10 cellular contexts compared by ENCODE assay signal in genomic region chr17:40025991-40026815, GRCh38. TPM values are rescaled to one million over a fixed set of nuclear protein-coding genes. Genes with fewer than 3 reads are reported as not detected.
DNase-seq lines count a peak whose midpoint lies in the region; ATAC-seq and TF ChIP-seq lines count a peak whose summit lies in the region.
"Had no signal": no experiment of that assay in that cellular context is flagged by ENCODE, and none has a peak within 500 bp of the region (broad histone marks: within the 10 kb centered on the region; RNA-seq: fewer than 3 reads in every experiment).

No MANE protein-coding gene starts in this region.

- CTCF ChIA-PET in activated CD4-positive, alpha-beta T cell treated with anti-CD3 and anti-CD28 coated beads for 36 hours (lab: Charles Lee) = interaction anchor here (0.6 to 4.2 kb wide), 20 partner anchors 11 to 281 kb away, joined by 3 to 77 read pairs (median 4); partner anchors contain the start of genes CSF3, MED24 and NR1D1

- H3K9me3 Mint-ChIP-seq in activated CD4-positive, alpha-beta T cell treated with anti-CD3 and anti-CD28 coated beads for 36 hours (ENCODE audit: low read depth) = no peaks in the 10 kb centered on the region
- no peaks in the 10 kb centered on the region for H3K9me3 Mint-ChIP-seq in stimulated activated naive B cell treated with anti-CD40 and anti-IgM and Interleukin-4, amounts not matched to agents 10 μg/mL and 1 μg/mL and 100 μg/mL, for 72 hours

- POLR2A ChIA-PET in activated CD4-positive, alpha-beta T cell treated with anti-CD3 and anti-CD28 coated beads for 36 hours (lab: Charles Lee) = interaction anchor here (0.7 kb wide), 1 partner anchor 14 kb away, joined by 4 read pairs; no protein-coding TSS in a partner anchor

- no peak overlapping the region for H3K27ac ChIP-seq in coronary artery
- H3K27ac ChIP-seq: HL-60 had no signal

- H3K27ac Mint-ChIP-seq in activated CD4-positive, alpha-beta T cell treated with anti-CD3 and anti-CD28 coated beads for 36 hours = no peak overlapping the region
- H3K27ac Mint-ChIP-seq in stimulated activated naive B cell treated with anti-CD40 and anti-IgM and Interleukin-4, amounts not matched to agents 10 μg/mL and 1 μg/mL and 100 μg/mL, for 72 hours = peak overlapping the region; percentile 56

- H3K4me1 Mint-ChIP-seq in activated CD4-positive, alpha-beta T cell treated with anti-CD3 and anti-CD28 coated beads for 36 hours = peaks cover 22% of the 10 kb centered on the region
- H3K4me1 Mint-ChIP-seq in stimulated activated naive B cell treated with anti-CD40 and anti-IgM and Interleukin-4, amounts not matched to agents 10 μg/mL and 1 μg/mL and 100 μg/mL, for 72 hours = peaks cover 6 to 7% of the 10 kb centered on the region in 2 donors

- peak; percentile 27 for ATAC-seq in activated CD4-positive, alpha-beta T cell treated with anti-CD3 and anti-CD28 coated beads for 36 hours
- no peak for ATAC-seq in stimulated activated naive B cell treated with anti-CD40 and anti-IgM and Interleukin-4, amounts not matched to agents 10 μg/mL and 1 μg/mL and 100 μg/mL, for 72 hours (replicated peaks)
- ATAC-seq in GM21381 (IDR thresholded peaks at IDR 0.05; ENCODE audit: unreplicated experiment) (no peak), GM18511 (IDR thresholded peaks at IDR 0.05; ENCODE audit: unreplicated experiment) (no peak)

- intact Hi-C loops in activated CD4-positive, alpha-beta T cell treated with anti-CD3 and anti-CD28 coated beads for 36 hours (cut with DNase I, micrococcal nuclease) = loop anchor here in 1 of 2 experiments (5.0 kb wide), 1 partner anchor 51 kb away; no protein-coding TSS in a partner anchor

- TF ChIP-seq CTCF in coronary artery (IDR thresholded peaks at IDR 0.05) = no peak

- H3K27me3 Mint-ChIP-seq in activated CD4-positive, alpha-beta T cell treated with anti-CD3 and anti-CD28 coated beads for 36 hours = no peaks in the 10 kb centered on the region
- no peaks in the 10 kb centered on the region for H3K27me3 Mint-ChIP-seq in stimulated activated naive B cell treated with anti-CD40 and anti-IgM and Interleukin-4, amounts not matched to agents 10 μg/mL and 1 μg/mL and 100 μg/mL, for 72 hours

- no peak overlapping the region for H3K4me3 Mint-ChIP-seq in activated CD4-positive, alpha-beta T cell treated with anti-CD3 and anti-CD28 coated beads for 36 hours
- H3K4me3 Mint-ChIP-seq in stimulated activated naive B cell treated with anti-CD40 and anti-IgM and Interleukin-4, amounts not matched to agents 10 μg/mL and 1 μg/mL and 100 μg/mL, for 72 hours = no peak overlapping the region

- H3K36me3 Mint-ChIP-seq in activated CD4-positive, alpha-beta T cell treated with anti-CD3 and anti-CD28 coated beads for 36 hours (ENCODE audit: low read depth) = peaks cover 58% of the 10 kb centered on the region
- peaks cover 53 to 64% of the 10 kb centered on the region in 2 donors for H3K36me3 Mint-ChIP-seq in stimulated activated naive B cell treated with anti-CD40 and anti-IgM and Interleukin-4, amounts not matched to agents 10 μg/mL and 1 μg/mL and 100 μg/mL, for 72 hours

- H3K4me3 ChIP-seq in coronary artery = no peak overlapping the region

- peak; percentile 47 for DNase-seq in DMS53 (lab: John Stamatoyannopoulos, UW)
- no peak for DNase-seq in DMS53 treated with DMSO at 0.1 percent for 48 hours (lab: John Stamatoyannopoulos, UW; ENCODE audit: unreplicated experiment)
- DNase-seq in activated CD4-positive, alpha-beta T cell treated with anti-CD3 and anti-CD28 coated beads for 36 hours = peak; percentile 58
- peak; percentile 19 for DNase-seq in effector CD8-positive, alpha-beta T cell (lab: John Stamatoyannopoulos, UW)
- no peak for DNase-seq in stimulated activated naive B cell treated with anti-CD40 and anti-IgM and Interleukin-4, amounts not matched to agents 10 μg/mL and 1 μg/mL and 100 μg/mL, for 72 hours
- no peak for DNase-seq in coronary artery (ENCODE audit: low spot score)

RNA-seq across cellular contexts. Expression of gene CSF3, which starts 11.0 kb away (rescaled TPM):
- total RNA-seq in activated CD4-positive, alpha-beta T cell treated with anti-CD3 and anti-CD28 coated beads for 36 hours = not detected
- total RNA-seq: kidney epithelial cell had no signal

RNA-seq across cellular contexts. Expression of gene MED24, which starts 28.0 kb away (rescaled TPM):
- total RNA-seq in activated CD4-positive, alpha-beta T cell treated with anti-CD3 and anti-CD28 coated beads for 36 hours = 100 to 1,000 TPM in 1 of 2 experiments, 10 to 100 TPM in 1; 97.4 to 110 TPM

RNA-seq across cellular contexts. Expression of gene THRA, which starts 36.6 kb away (rescaled TPM):
- total RNA-seq in activated CD4-positive, alpha-beta T cell treated with anti-CD3 and anti-CD28 coated beads for 36 hours = 10 to 100 TPM; 12.9 to 13.1 TPM

RNA-seq across cellular contexts. Expression of gene PSMD3, which starts 45.6 kb away (rescaled TPM):
- total RNA-seq in activated CD4-positive, alpha-beta T cell treated with anti-CD3 and anti-CD28 coated beads for 36 hours = 100 to 1,000 TPM; 141 to 146 TPM

Comparison
In these comparisons a context has a peak if more than half of its experiments do, and no peak if none do; other contexts are left out.
1. DNase-seq: peak in DMS53 (single experiment), activated CD4-positive, alpha-beta T cell treated with anti-CD3 and anti-CD28 coated beads for 36 hours (single experiment) and effector CD8-positive, alpha-beta T cell (single experiment); none in DMS53 treated with DMSO at 0.1 percent for 48 hours (single experiment), stimulated activated naive B cell treated with anti-CD40 and anti-IgM and Interleukin-4, amounts not matched to agents 10 μg/mL and 1 μg/mL and 100 μg/mL, for 72 hours (single experiment) and coronary artery (single experiment).